ENCODE assay signal across 14 cellular contexts in the genomic region with DNA sequence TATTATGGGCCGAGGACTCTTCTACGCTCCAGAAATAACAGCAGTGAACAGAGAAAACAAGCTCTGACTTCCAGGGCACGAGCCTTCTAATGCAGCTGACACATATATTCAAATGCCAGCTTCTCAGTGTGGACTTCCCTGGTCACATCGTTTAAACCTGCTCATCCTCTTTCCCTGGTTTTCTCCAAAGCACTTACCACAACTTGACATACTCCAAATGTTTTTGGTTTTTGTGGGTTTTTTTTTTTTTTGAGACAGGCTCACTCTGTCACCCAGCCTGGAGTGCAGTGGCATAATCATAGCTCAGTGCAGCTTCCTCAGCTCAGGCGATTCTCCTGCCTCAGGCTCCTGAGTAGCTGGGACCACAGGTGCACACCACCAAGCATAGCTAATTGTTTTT.
DNase-seq lines count a peak whose midpoint lies in the region; ATAC-seq and TF ChIP-seq lines count a peak whose summit lies in the region.
"Had no signal": no experiment of that assay in that cellular context is flagged by ENCODE, and none has a peak within 500 bp of the region (broad histone marks: within the 10 kb centered on the region; RNA-seq: fewer than 3 reads in every experiment).

No MANE protein-coding gene starts in this region.

- no peak overlapping the region for H3K27ac Mint-ChIP-seq in HFFc6
- H3K27ac Mint-ChIP-seq: activated CD4-positive, alpha-beta memory T cell treated with anti-CD3 and anti-CD28 coated beads, Interleukin-2, amount 10 ng/mL, durations not matched to agents 7 days and 5 days had no signal

- no peaks in the 10 kb centered on the region; the same call in 1 of the 2 replicates for H3K27me3 Mint-ChIP-seq in HFFc6 (ENCODE audit: insufficient read depth)
- H3K27me3 Mint-ChIP-seq: activated CD4-positive, alpha-beta memory T cell treated with anti-CD3 and anti-CD28 coated beads, Interleukin-2, amount 10 ng/mL, durations not matched to agents 7 days and 5 days had no signal

- no peak overlapping the region for H3K4me2 ChIP-seq in osteoblast (ENCODE audit: insufficient read depth, low read length)

- no peak overlapping the region for H3K4me3 Mint-ChIP-seq in HFFc6
- H3K4me3 Mint-ChIP-seq: activated CD4-positive, alpha-beta memory T cell treated with anti-CD3 and anti-CD28 coated beads, Interleukin-2, amount 10 ng/mL, durations not matched to agents 7 days and 5 days had no signal

- no peak overlapping the region for H2AFZ ChIP-seq in osteoblast (ENCODE audit: low read length)

- H3K36me3 Mint-ChIP-seq in HFFc6 (ENCODE audit: low read depth), result no peaks in the 10 kb centered on the region

- no peaks in the 10 kb centered on the region for H3K9me3 Mint-ChIP-seq in HFFc6
- H3K9me3 Mint-ChIP-seq: activated CD4-positive, alpha-beta memory T cell treated with anti-CD3 and anti-CD28 coated beads, Interleukin-2, amount 10 ng/mL, durations not matched to agents 7 days and 5 days had no signal

- H3K4me1 ChIP-seq in osteoblast (ENCODE audit: insufficient read depth, low read length), result peaks cover 32% of the 10 kb centered on the region

- peaks cover 83% of the 10 kb centered on the region for H3K79me2 ChIP-seq in osteoblast (ENCODE audit: insufficient read depth, low read length)

- peaks cover 5% of the 10 kb centered on the region for H3K4me1 Mint-ChIP-seq in HFFc6 (ENCODE audit: low read depth)

- no peaks in the 10 kb centered on the region for H3K27me3 ChIP-seq in osteoblast (ENCODE audit: insufficient read depth, low read length)
- H3K27me3 ChIP-seq: MG63 had no signal

- H3K4me3 ChIP-seq in AG09309 (ENCODE audit: control insufficient read depth, low read depth, low read length) (no peak overlapping the region), osteoblast (ENCODE audit: insufficient read depth, low read length) (no peak overlapping the region)
- H3K4me3 ChIP-seq: lung, MG63 had no signal

- peak; percentile 23 for DNase-seq in AG09309 (ENCODE audit: low read depth)
- DNase-seq in HFFc6, result peak; percentile 70
- peak; percentile 82 for DNase-seq in osteoblast (ENCODE audit: insufficient read length, low spot score, missing footprints)
- DNase-seq in NCI-H510A treated with DMSO at 0.1 percent for 48 hours (lab: John Stamatoyannopoulos, UW), result no peak
- DNase-seq: activated CD4-positive, alpha-beta memory T cell treated with anti-CD3 and anti-CD28 coated beads, Interleukin-2, amount 10 ng/mL, durations not matched to agents 7 days and 5 days; MG63; stimulated activated naive CD8-positive, alpha-beta T cell treated with anti-CD3 and anti-CD28 coated beads, Interleukin-15, Interleukin-2, amounts not matched to agents 100 U/mL and 50 U/mL, for 24 hours had no signal

- ATAC-seq in GM19351 (IDR thresholded peaks at IDR 0.05; ENCODE audit: unreplicated experiment) (no peak), GM21576 (IDR thresholded peaks at IDR 0.05; ENCODE audit: unreplicated experiment) (no peak), GM19395 (IDR thresholded peaks at IDR 0.05; ENCODE audit: unreplicated experiment) (no peak)
- ATAC-seq: esophagus mucosa; sciatic nerve; stimulated activated naive CD8-positive, alpha-beta T cell treated with anti-CD3 and anti-CD28 coated beads, Interleukin-15, Interleukin-2, amounts not matched to agents 100 U/mL and 50 U/mL, for 24 hours had no signal

- H3K36me3 ChIP-seq in osteoblast (ENCODE audit: insufficient read depth, low read length), result no peaks in the 10 kb centered on the region
- H3K36me3 ChIP-seq: MG63 had no signal

- peaks cover 78% of the 10 kb centered on the region for H4K20me1 ChIP-seq in osteoblast (ENCODE audit: insufficient read depth, low read length)

- TF ChIP-seq CTCF in AG09309 (IDR thresholded peaks at IDR 0.05; ENCODE audit: control insufficient read depth, insufficient read depth, low read depth, low read length, missing control alignments), result no peak
- TF ChIP-seq CTCF in HFFc6 (IDR thresholded peaks at IDR 0.05), result no peak
- TF ChIP-seq CTCF in osteoblast (IDR thresholded peaks at IDR 0.05; ENCODE audit: extremely low read depth, low read depth, low read length), result no peak

- H3K27ac ChIP-seq in angular gyrus (ENCODE audit: low read depth, low read length) (peak overlapping the region; percentile 22), osteoblast (ENCODE audit: low read depth, low read length) (no peak overlapping the region)

- no peaks in the 10 kb centered on the region for H3K9me3 ChIP-seq in osteoblast (ENCODE audit: low read depth, low read length)
- H3K9me3 ChIP-seq: MG63 had no signal
